Comparison of ENCODE assay signal across 24 cellular contexts in genomic region chr1:227214170-227214569, GRCh38.
"Had no signal": no experiment of that assay in that cellular context is flagged by ENCODE, and none has a peak within 500 bp of the region (broad histone marks: within the 10 kb centered on the region; RNA-seq: fewer than 3 reads in every experiment).

No MANE protein-coding gene starts in this region.

- H3K27me3 Mint-ChIP-seq: activated B cell treated with CpG ODN at 0.5 μM for 24 hours, brain had no signal

- H3K9me3 Mint-ChIP-seq: activated B cell treated with CpG ODN at 0.5 μM for 24 hours; activated CD4-positive, alpha-beta T cell treated with anti-CD3 and anti-CD28 coated beads, Interleukin-2, amount 10 ng/mL, durations not matched to agents 24 days and 14 days; activated naive CD4-positive, alpha-beta T cell treated with anti-CD3 and anti-CD28 coated beads for 36 hours; activated T-helper 17 cell treated with anti-CD3 and anti-CD28 coated beads, Interleukin-2, amount 50 U/mL, for 72 hours; central memory CD8-positive, alpha-beta T cell had no signal

- ATAC-seq: activated T-helper 17 cell treated with anti-CD3 and anti-CD28 coated beads, Interleukin-2, amount 50 U/mL, for 72 hours; T-helper 17 cell had no signal

- FAIRE-seq: astrocyte had no signal

- DNase-seq: activated B cell treated with CpG ODN at 0.5 μM for 24 hours; activated CD4-positive, alpha-beta T cell treated with anti-CD3 and anti-CD28 coated beads for 1 hour; activated CD4-positive, alpha-beta T cell treated with anti-CD3 and anti-CD28 coated beads, Interleukin-2, amount 10 ng/mL, durations not matched to agents 24 days and 14 days; activated CD4-positive, alpha-beta T cell treated with anti-CD3 and anti-CD28 coated beads, Interleukin-2, amount 50 U/mL, for 48 hours; activated gamma-delta T cell; activated naive CD4-positive, alpha-beta T cell treated with anti-CD3 and anti-CD28 coated beads for 36 hours; activated T-cell treated with anti-CD3 and anti-CD28 coated beads for 4 hours; activated T-cell treated with anti-CD3 and anti-CD28 coated beads, Interleukin-2, amount 50 U/mL, for 48 hours; amygdala; Karpas-422; MM.1S; NCI-H187; NCI-H2081; NCI-H2171 treated with DMSO at 0.1 percent for 48 hours; NCI-H226; NCI-H526; SIG-M5; T-helper 17 cell; T-helper 9 cell had no signal

- H3K36me3 Mint-ChIP-seq: activated naive CD8-positive, alpha-beta T cell had no signal

- H3K4me1 Mint-ChIP-seq: activated B cell treated with CpG ODN at 0.5 μM for 24 hours; activated CD4-positive, alpha-beta T cell treated with anti-CD3 and anti-CD28 coated beads, Interleukin-2, amount 10 ng/mL, durations not matched to agents 24 days and 14 days; activated T-helper 17 cell treated with anti-CD3 and anti-CD28 coated beads, Interleukin-2, amount 50 U/mL, for 72 hours; central memory CD8-positive, alpha-beta T cell; T-helper 17 cell had no signal

- H3K27ac Mint-ChIP-seq: activated B cell treated with CpG ODN at 0.5 μM for 24 hours; activated CD4-positive, alpha-beta T cell treated with anti-CD3 and anti-CD28 coated beads, Interleukin-2, amount 10 ng/mL, durations not matched to agents 24 days and 14 days; activated naive CD4-positive, alpha-beta T cell treated with anti-CD3 and anti-CD28 coated beads for 36 hours; activated naive CD8-positive, alpha-beta T cell; activated T-helper 17 cell treated with anti-CD3 and anti-CD28 coated beads, Interleukin-2, amount 50 U/mL, for 72 hours; brain; T-helper 17 cell had no signal

- H3K4me3 Mint-ChIP-seq: activated B cell treated with CpG ODN at 0.5 μM for 24 hours; activated CD4-positive, alpha-beta T cell treated with anti-CD3 and anti-CD28 coated beads, Interleukin-2, amount 10 ng/mL, durations not matched to agents 24 days and 14 days; activated naive CD4-positive, alpha-beta T cell treated with anti-CD3 and anti-CD28 coated beads for 36 hours; activated naive CD8-positive, alpha-beta T cell; activated T-helper 17 cell treated with anti-CD3 and anti-CD28 coated beads, Interleukin-2, amount 50 U/mL, for 72 hours; brain; central memory CD8-positive, alpha-beta T cell; T-helper 17 cell had no signal
